8 cellular contexts compared by ENCODE assay signal in genomic region chr20:64255361-64256281, GRCh38. TPM values are rescaled to one million over a fixed set of nuclear protein-coding genes. Genes with fewer than 3 reads are reported as not detected.
DNase-seq lines count a peak whose midpoint lies in the region; ATAC-seq and TF ChIP-seq lines count a peak whose summit lies in the region.

Gene PCMTD2, plus strand, starts transcription at chr20:64255748. Its CDS starts 4,218 bp downstream, at chr20:64259966.

- H3K79me2 ChIP-seq in neural progenitor cell (ENCODE audit: low read depth), result peaks cover 43% of the 10 kb centered on the region

- H3F3A ChIP-seq in neural progenitor cell (ENCODE audit: low read depth), result no peaks in the 10 kb centered on the region

- peaks cover 40% of the 10 kb centered on the region for H4K20me1 ChIP-seq in neural progenitor cell (ENCODE audit: low read depth)

- H3K27me3 ChIP-seq in foreskin keratinocyte (peaks cover 12% of the 10 kb centered on the region), neural progenitor cell (peaks cover 11% of the 10 kb centered on the region)

- peaks cover 5% of the 10 kb centered on the region for H3K27me3 Mint-ChIP-seq in neural progenitor cell (ENCODE audit: insufficient read depth, low read depth)

- H3K4me1 ChIP-seq in foreskin keratinocyte, result peaks cover 6% of the 10 kb centered on the region
- peaks cover 12% of the 10 kb centered on the region for H3K4me1 ChIP-seq in neural progenitor cell

- TF ChIP-seq CTCF in foreskin keratinocyte (conservative IDR thresholded peaks at IDR 0.05) (no peak), neural progenitor cell (IDR thresholded peaks at IDR 0.05) (peak; percentile 8)

- ATAC-seq in foreskin keratinocyte, result peak; percentile 87

- H3K4me2 ChIP-seq in neural progenitor cell, result peak within 1 kb of the TSS; percentile 100

- H3K9me3 Mint-ChIP-seq in neural progenitor cell, result no peaks in the 10 kb centered on the region

- peak within 1 kb of the TSS; percentile 81 for H3K9ac ChIP-seq in neural progenitor cell

- peak within 1 kb of the TSS; percentile 30 for H3K27ac Mint-ChIP-seq in neural progenitor cell

- peak within 1 kb of the TSS; percentile 100 for H3K4me3 ChIP-seq in neural progenitor cell

- peak within 1 kb of the TSS; percentile 47 for H3K27ac ChIP-seq in foreskin keratinocyte
- H3K27ac ChIP-seq in neural progenitor cell, result no peak within 1 kb of the TSS

- DNase-seq in EH (ENCODE audit: low read depth), result peak; percentile 83
- peak; percentile 74 for DNase-seq in H4 (ENCODE audit: low spot score)
- peak; percentile 85 for DNase-seq in LoVo (ENCODE audit: low spot score)
- peak; percentile 79 for DNase-seq in SHP77 treated with DMSO at 0.1 percent for 48 hours (lab: John Stamatoyannopoulos, UW)
- DNase-seq in activated gamma-delta T cell treated with Interleukin-2 at 50 U/mL for 16 hours, result peak; percentile 83
- peak in 1 of 2 donors; percentile 56 for DNase-seq in foreskin keratinocyte
- DNase-seq in neural progenitor cell (ENCODE audit: low spot score), result peak; percentile 95
- peak; percentile 53 for DNase-seq in stromal cell of bone marrow (ENCODE audit: low read depth)

- no peaks in the 10 kb centered on the region for H3K9me3 ChIP-seq in neural progenitor cell (ENCODE audit: low read depth)

- H2AFZ ChIP-seq in neural progenitor cell (replicated peaks), result peak within 1 kb of the TSS; percentile 71

- no peaks in the 10 kb centered on the region for H3K36me3 Mint-ChIP-seq in neural progenitor cell

- H3K36me3 ChIP-seq in neural progenitor cell, result no peaks in the 10 kb centered on the region

- H3K4me3 Mint-ChIP-seq in neural progenitor cell, result peak within 1 kb of the TSS; percentile 98

- peaks cover 33% of the 10 kb centered on the region for H3K4me1 Mint-ChIP-seq in neural progenitor cell

RNA-seq across cellular contexts. Expression of gene PCMTD2, which starts in this region (rescaled TPM):
- 23.7 and 25.5 TPM in 2 replicates for total RNA-seq in H4 (2014; rRNA removed; shearing (Covaris generic))
- total RNA-seq in foreskin keratinocyte, result 15.6 and 17.2 TPM in 2 replicates
- polyA plus RNA-seq in foreskin keratinocyte, result 4.6 TPM in 2 replicates
- 101 and 105 TPM in 2 replicates for total RNA-seq in neural progenitor cell (ENCODE audit: low replicate concordance)
